ENCODE assay signal across 8 cellular contexts in genomic region chr11:14300661-14301304, GRCh38. TPM values are rescaled to one million over a fixed set of nuclear protein-coding genes. Genes with fewer than 3 reads are reported as not detected.
DNase-seq lines count a peak whose midpoint lies in the region; ATAC-seq, FAIRE-seq and TF ChIP-seq lines count a peak whose summit lies in the region.

No MANE protein-coding gene starts in this region.

- ATAC-seq in GM18870 (IDR thresholded peaks at IDR 0.05; ENCODE audit: unreplicated experiment) (peak; percentile 62), HG03108 (IDR thresholded peaks at IDR 0.05; ENCODE audit: unreplicated experiment) (peak; percentile 77), mucosa of descending colon (peak; percentile 94)

- TF ChIP-seq CTCF in BJ (IDR thresholded peaks at IDR 0.05; ENCODE audit: insufficient read depth, low read depth, low read length), result peak; percentile 79
- peak; percentile 49 for TF ChIP-seq CTCF in mucosa of descending colon (IDR thresholded peaks at IDR 0.05)

- CTCF ChIA-PET in BJ (lab: Yijun Ruan, JAX), result interaction anchor here (0.6 to 7.2 kb wide), 27 partner anchors 8 to 191 kb away, joined by 3 to 118 read pairs (median 4); no protein-coding TSS in a partner anchor

- H3K36me3 ChIP-seq in BJ (ENCODE audit: control insufficient read depth, insufficient read depth, low read length), result no peaks in the 10 kb centered on the region
- H3K36me3 ChIP-seq in mucosa of descending colon (ENCODE audit: low read depth), result no peaks in the 10 kb centered on the region

- H3K4me3 ChIP-seq in BJ (ENCODE audit: low read depth, low read length) (no peak overlapping the region), mucosa of descending colon (no peak overlapping the region)

- H3K9me3 ChIP-seq in mucosa of descending colon, result no peaks in the 10 kb centered on the region

- intact Hi-C loops in mucosa of descending colon (cut with DNase I, micrococcal nuclease), result loop anchor here (5.0 kb wide), 2 partner anchors 152 to 157 kb away; no protein-coding TSS in a partner anchor

- DNase-seq in BJ (ENCODE audit: low read depth) (no peak), NCI-H446 treated with DMSO at 0.1 percent for 48 hours (lab: John Stamatoyannopoulos, UW) (peak; percentile 36), mucosa of descending colon (peak in 1 of 3 donors; percentile 67), superior temporal gyrus (ENCODE audit: extremely low spot score) (peak; percentile 87)
- peak; percentile 30 to 42 for DNase-seq in activated CD4-positive, alpha-beta T cell treated with anti-CD3 and anti-CD28 coated beads, Interleukin-2, amount 50 U/mL, for 4 hours

- H3K27me3 ChIP-seq in BJ (ENCODE audit: control insufficient read depth, insufficient read depth, low read length), result no peaks in the 10 kb centered on the region

- FAIRE-seq in endometrium (lab: Jason Lieb, UNC), result peak; percentile 18

- POLR2A ChIA-PET in BJ (lab: Charles Lee), result interaction anchor here (1.1 kb wide), 1 partner anchor 154 kb away, joined by 4 read pairs; no protein-coding TSS in a partner anchor

- H3K4me1 ChIP-seq in mucosa of descending colon (ENCODE audit: low read depth), result no peaks in the 10 kb centered on the region

RNA-seq across cellular contexts. Expression of gene RRAS2, which starts 58.2 kb away (rescaled TPM):
- polyA plus RNA-seq in BJ (2011; rRNA removed), result 29.1 and 60.6 TPM in 2 replicates
- 16.2 and 18.0 TPM in 2 replicates for polyA minus RNA-seq in BJ (2011; rRNA and poly(A)+ RNA removed)
- 10 to 100 TPM; 23.5 to 43.3 (median 27.6) TPM for total RNA-seq in mucosa of descending colon
